Comparison of ENCODE assay signal across 12 cellular contexts in the genomic region with DNA sequence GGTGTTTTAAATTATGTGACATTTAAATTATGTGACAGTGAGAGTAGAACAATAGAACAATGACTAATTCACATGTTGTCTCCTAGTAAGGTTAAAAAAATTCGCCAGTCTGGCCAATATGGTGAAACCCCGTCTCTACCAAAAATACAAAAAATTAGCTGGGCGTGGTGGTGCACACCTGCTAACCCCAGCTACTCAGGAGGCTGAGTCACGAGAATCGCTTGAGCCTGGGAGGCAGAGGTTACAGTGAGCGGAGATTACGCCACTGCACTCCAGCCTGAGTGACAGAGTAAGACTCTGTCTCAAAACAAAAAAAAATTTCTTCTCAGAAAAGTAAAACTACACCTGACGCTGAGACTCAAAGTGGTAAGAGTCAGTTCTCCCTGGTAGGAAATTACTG. TPM values are rescaled to one million over a fixed set of nuclear protein-coding genes. Genes with fewer than 3 reads are reported as not detected.
DNase-seq lines count a peak whose midpoint lies in the region; ATAC-seq and TF ChIP-seq lines count a peak whose summit lies in the region.
"Had no signal": no experiment of that assay in that cellular context is flagged by ENCODE, and none has a peak within 500 bp of the region (broad histone marks: within the 10 kb centered on the region; RNA-seq: fewer than 3 reads in every experiment).

No MANE protein-coding gene starts in this region.

- H3K27ac Mint-ChIP-seq in chondrocyte (ENCODE audit: unreplicated experiment) = peak overlapping the region; percentile 51
- peak overlapping the region in 1 of 2 donors; percentile 59 for H3K27ac Mint-ChIP-seq in stimulated activated naive CD8-positive, alpha-beta T cell treated with anti-CD3 and anti-CD28 coated beads, Interleukin-15, amount 100 ng/mL, for 72 hours

- POLR2A ChIA-PET in PC-9 (lab: Charles Lee; ENCODE audit: unreplicated experiment) = no interaction called here

- H3K4me3 ChIP-seq in left ventricle myocardium inferior = peak overlapping the region; percentile 92
- no peak overlapping the region for H3K4me3 ChIP-seq in right cardiac atrium (ENCODE audit: low read length)
- no peak overlapping the region for H3K4me3 ChIP-seq in PC-9

- H3K9me3 ChIP-seq in left ventricle myocardium inferior (replicated peaks) (no peaks in the 10 kb centered on the region), right cardiac atrium (ENCODE audit: control insufficient read depth, low read length) (no peaks in the 10 kb centered on the region), PC-9 (ENCODE audit: insufficient read depth, low read depth) (no peaks in the 10 kb centered on the region)

- H3K27ac ChIP-seq in left ventricle myocardium inferior (replicated peaks) (peak overlapping the region; percentile 99), right cardiac atrium (ENCODE audit: low read length) (no peak overlapping the region), PC-9 (peak overlapping the region; percentile 27; the same call in 1 of the 2 replicates)
- H3K27ac ChIP-seq: parathyroid adenoma had no signal

- no peaks in the 10 kb centered on the region for H3K27me3 Mint-ChIP-seq in chondrocyte (ENCODE audit: low read depth)
- no peaks in the 10 kb centered on the region for H3K27me3 Mint-ChIP-seq in stimulated activated naive CD8-positive, alpha-beta T cell treated with anti-CD3 and anti-CD28 coated beads, Interleukin-15, amount 100 ng/mL, for 72 hours
- H3K27me3 Mint-ChIP-seq: memory B cell had no signal

- H3K36me3 ChIP-seq in left ventricle myocardium inferior (peaks cover 23% of the 10 kb centered on the region), PC-9 (ENCODE audit: low read depth) (0 out of 2 replicates have a peak, but pooled peaks cover 11% of the 10 kb centered on the region)

- H4K20me1 ChIP-seq in PC-9 (ENCODE audit: insufficient read depth) = no peaks in the 10 kb centered on the region; the same call in 1 of the 2 replicates

- peaks cover 74% of the 10 kb centered on the region for H3K79me2 ChIP-seq in PC-9 (ENCODE audit: low read depth)

- intact Hi-C loops in left ventricle myocardium inferior (cut with micrococcal nuclease) = no loop called here
- intact Hi-C loops in right cardiac atrium (cut with DNase I) = no loop called here
- intact Hi-C loops in PC-9 (cut with micrococcal nuclease; ENCODE audit: unreplicated experiment) = no loop called here

- no peak overlapping the region for H2AFZ ChIP-seq in PC-9
- H2AFZ ChIP-seq: parathyroid adenoma had no signal

- H3K27me3 ChIP-seq in left ventricle myocardium inferior (ENCODE audit: low read depth) = no peaks in the 10 kb centered on the region
- H3K27me3 ChIP-seq in right cardiac atrium (ENCODE audit: control insufficient read depth, insufficient read depth) = no peaks in the 10 kb centered on the region
- no peaks in the 10 kb centered on the region for H3K27me3 ChIP-seq in PC-9 (ENCODE audit: insufficient read depth, low read depth)

- ATAC-seq in right cardiac atrium = no peak
- ATAC-seq in stimulated activated naive CD8-positive, alpha-beta T cell treated with anti-CD3 and anti-CD28 coated beads, Interleukin-15, amount 100 ng/mL, for 72 hours = no peak
- ATAC-seq: Right ventricle myocardium inferior had no signal

- CTCF ChIA-PET in PC-9 (lab: Charles Lee) = no interaction called here

- no peaks in the 10 kb centered on the region for H3K9me3 Mint-ChIP-seq in chondrocyte (ENCODE audit: low read depth)
- no peaks in the 10 kb centered on the region for H3K9me3 Mint-ChIP-seq in stimulated activated naive CD8-positive, alpha-beta T cell treated with anti-CD3 and anti-CD28 coated beads, Interleukin-15, amount 100 ng/mL, for 72 hours
- H3K9me3 Mint-ChIP-seq: memory B cell had no signal

- H3K9me2 ChIP-seq in PC-9 (ENCODE audit: insufficient read depth) = no peaks in the 10 kb centered on the region

- BruUV-seq in PC-9 (replicated peaks; lab: Mats Ljungman, UMichigan) = no TSS peak

- H3K4me1 ChIP-seq in left ventricle myocardium inferior (peaks cover 96% of the 10 kb centered on the region), right cardiac atrium (ENCODE audit: control insufficient read depth, insufficient read depth, low read length) (peaks cover 8% of the 10 kb centered on the region), PC-9 (replicated peaks; ENCODE audit: insufficient read depth) (peaks cover 47% of the 10 kb centered on the region)

- WGBS in right cardiac atrium = 90% methylated on average over 8 of the region's 8 CpGs

- H3F3A ChIP-seq in PC-9 (ENCODE audit: insufficient read depth, low read depth) = peaks cover 33% of the 10 kb centered on the region

- peaks cover 1% of the 10 kb centered on the region for H3K36me3 Mint-ChIP-seq in chondrocyte (ENCODE audit: low read depth)

- no peak for DNase-seq in left ventricle myocardium inferior
- DNase-seq in right cardiac atrium = no peak
- DNase-seq in PC-9 = no peak
- DNase-seq in chondrocyte (ENCODE audit: low spot score) = no peak
- DNase-seq in stimulated activated naive CD8-positive, alpha-beta T cell treated with anti-CD3 and anti-CD28 coated beads, Interleukin-15, amount 100 ng/mL, for 72 hours = no peak
- no peak for DNase-seq in SW 1271 (lab: John Stamatoyannopoulos, UW)
- no peak for DNase-seq in mucosa of gallbladder (ENCODE audit: low spot score)
- no peak for DNase-seq in hepatic stellate cell (ENCODE audit: low spot score)
- DNase-seq: NCI-H2029 had no signal

- H3K4me2 ChIP-seq in PC-9 = peak overlapping the region; percentile 91

- TF ChIP-seq CTCF in left ventricle myocardium inferior (IDR thresholded peaks at IDR 0.05; ENCODE audit: borderline replicate concordance) (no peak), PC-9 (conservative IDR thresholded peaks at IDR 0.05) (no peak), chondrocyte (IDR thresholded peaks at IDR 0.05) (no peak)

- no peak overlapping the region for H3K4me3 Mint-ChIP-seq in chondrocyte (ENCODE audit: unreplicated experiment)
- H3K4me3 Mint-ChIP-seq in stimulated activated naive CD8-positive, alpha-beta T cell treated with anti-CD3 and anti-CD28 coated beads, Interleukin-15, amount 100 ng/mL, for 72 hours = peak overlapping the region; percentile 49 to 57
- H3K4me3 Mint-ChIP-seq: memory B cell had no signal

- peaks cover 44% of the 10 kb centered on the region for H3K4me1 Mint-ChIP-seq in chondrocyte (ENCODE audit: low read depth)
- H3K4me1 Mint-ChIP-seq in stimulated activated naive CD8-positive, alpha-beta T cell treated with anti-CD3 and anti-CD28 coated beads, Interleukin-15, amount 100 ng/mL, for 72 hours = peaks cover 68% of the 10 kb centered on the region

RNA-seq across cellular contexts. Expression of gene CS, which starts 2.7 kb away (rescaled TPM):
- total RNA-seq in left ventricle myocardium inferior (780 TPM), right cardiac atrium (100 to 1,000 TPM; 454 to 594 (median 571) TPM), PC-9 (2021) (203 and 205 TPM in 2 replicates), chondrocyte (160 to 174 TPM (median 171 TPM) in 3 replicates), mucosa of gallbladder (156 TPM)
- polyA plus RNA-seq in right cardiac atrium = 250 TPM

RNA-seq across cellular contexts. Expression of gene CNPY2, which starts 18.4 kb away (rescaled TPM):
- total RNA-seq in left ventricle myocardium inferior (33.4 TPM), right cardiac atrium (10 to 100 TPM; 52.4 to 65.1 (median 55.1) TPM), PC-9 (2021) (78.2 and 82.1 TPM in 2 replicates), chondrocyte (144 to 188 TPM (median 149 TPM) in 3 replicates), mucosa of gallbladder (140 TPM)
- 69.7 TPM for polyA plus RNA-seq in right cardiac atrium

RNA-seq across cellular contexts. Expression of gene COQ10A, which starts 30.7 kb away (rescaled TPM):
- 203 TPM for total RNA-seq in left ventricle myocardium inferior
- 100 to 1,000 TPM in 3 of 4 donors, 10 to 100 TPM in 1; 98.5 to 166 (median 117) TPM for total RNA-seq in right cardiac atrium
- 159 TPM for polyA plus RNA-seq in right cardiac atrium
- 6.5 and 6.9 TPM in 2 replicates for total RNA-seq in PC-9 (2021)
- total RNA-seq in chondrocyte = 9.0 to 15.6 TPM (median 9.8 TPM) in 3 replicates
- 10.7 TPM for total RNA-seq in mucosa of gallbladder

RNA-seq across cellular contexts. Expression of gene PAN2, which starts 36.4 kb away (rescaled TPM):
- total RNA-seq in left ventricle myocardium inferior (49.5 TPM), right cardiac atrium (10 to 100 TPM; 39.9 to 58.3 (median 49.1) TPM), PC-9 (2021) (78.1 and 82.8 TPM in 2 replicates), chondrocyte (27.6 to 32.5 TPM (median 29.1 TPM) in 3 replicates), mucosa of gallbladder (114 TPM)
- 33.1 TPM for polyA plus RNA-seq in right cardiac atrium

RNA-seq across cellular contexts. Expression of gene ANKRD52, which starts 39.2 kb away (rescaled TPM):
- total RNA-seq in left ventricle myocardium inferior (25.1 TPM), right cardiac atrium (10 to 100 TPM; 22.8 to 30.7 (median 25.6) TPM), PC-9 (2021) (59.4 and 62.8 TPM in 2 replicates), chondrocyte (99.9 to 113 TPM (median 106 TPM) in 3 replicates), mucosa of gallbladder (64.6 TPM)
- polyA plus RNA-seq in right cardiac atrium = 13.4 TPM
